Comparison of ENCODE assay signal across 23 cellular contexts in the genomic region with DNA sequence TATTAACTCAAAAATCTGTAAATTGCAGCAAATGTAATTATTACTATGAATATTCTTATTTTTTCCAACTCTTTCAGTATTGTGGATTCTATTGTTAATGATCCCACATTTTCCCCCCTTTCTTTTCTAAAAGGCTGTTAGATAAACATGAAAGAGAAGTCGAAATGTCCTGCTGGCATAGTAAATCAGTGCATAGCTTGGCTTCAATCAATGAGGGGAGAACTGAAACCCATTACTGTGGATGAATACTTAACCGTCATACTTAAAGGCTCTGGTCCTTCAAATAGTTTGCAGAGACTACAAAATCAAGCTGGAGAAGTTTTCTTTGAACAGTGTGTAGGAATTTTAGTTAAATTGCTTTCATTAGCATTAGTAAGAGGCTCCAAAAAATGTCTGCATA.
DNase-seq lines count a peak whose midpoint lies in the region; ATAC-seq, FAIRE-seq and TF ChIP-seq lines count a peak whose summit lies in the region.
"Had no signal": no experiment of that assay in that cellular context is flagged by ENCODE, and none has a peak within 500 bp of the region (broad histone marks: within the 10 kb centered on the region; RNA-seq: fewer than 3 reads in every experiment).

No MANE protein-coding gene starts in this region.

- TF ChIP-seq POLR2A in H1 (IDR thresholded peaks at IDR 0.05; ENCODE audit: control extremely low read depth in 1 of 2, low read depth in 2 of 2, low read length in 2 of 2): no peak

- H4K20me1 ChIP-seq in GM23338 (replicated peaks; ENCODE audit: insufficient read depth) (no peaks in the 10 kb centered on the region), H1 (replicated peaks in 1 of 2; ENCODE audit: control insufficient read depth in 1 of 2, insufficient read depth in 2 of 2, low read length in 2 of 2) (no peaks in the 10 kb centered on the region)
- H4K20me1 ChIP-seq: BLaER1 had no signal

- H3K4me2 ChIP-seq in GM23338 (0 out of 2 replicates have a peak overlapping the region, but pooled peaks have one; percentile 12), H1 (ENCODE audit: insufficient read depth in 1 of 2, low read depth in 2 of 2, low read length in 2 of 2) (peak overlapping the region in 1 of 2 experiments; percentile 8; a peak in 1 of 4 replicates)
- H3K4me2 ChIP-seq: BLaER1 had no signal

- no peak overlapping the region for H3K56ac ChIP-seq in H1 (replicated peaks; ENCODE audit: insufficient read length, low read depth, low read length)

- H4K91ac ChIP-seq in H1 (replicated peaks; ENCODE audit: insufficient read length, low read length): no peak overlapping the region

- H3K23me2 ChIP-seq in H1 (ENCODE audit: low read depth, low read length): no peaks in the 10 kb centered on the region

- H3K36me3 ChIP-seq in GM23338 (ENCODE audit: insufficient read depth) (no peaks in the 10 kb centered on the region), H1 (ENCODE audit: control insufficient read depth in 2 of 4, insufficient read depth in 4 of 4, low read length in 3 of 4) (no peaks in the 10 kb centered on the region)
- H3K36me3 ChIP-seq: BLaER1 had no signal

- TF ChIP-seq EP300 in H1 (IDR thresholded peaks at IDR 0.05; ENCODE audit: borderline replicate concordance in 1 of 2, low read depth in 2 of 2, low read length in 2 of 2): no peak

- no peak overlapping the region for H2BK15ac ChIP-seq in H1 (ENCODE audit: low read length)

- no peak overlapping the region for H3K9ac ChIP-seq in H1 (replicated peaks in 1 of 4; ENCODE audit: extremely low read depth in 1 of 4, low read depth in 3 of 4, low read length in 3 of 4)
- H3K9ac ChIP-seq: BLaER1 had no signal

- H3F3A ChIP-seq in GM23338 (replicated peaks; ENCODE audit: low read depth): no peaks in the 10 kb centered on the region

- no peak for FAIRE-seq in H1 (lab: Jason Lieb, UNC)
- FAIRE-seq: A204.1, D721Med, GM12878 had no signal

- no peak overlapping the region for H2AFZ ChIP-seq in GM23338
- H2AFZ ChIP-seq in H1 (ENCODE audit: low read length): no peak overlapping the region

- H3K4me1 Mint-ChIP-seq in GM23338: peaks cover 13% of the 10 kb centered on the region
- H3K4me1 Mint-ChIP-seq in T-cell: no peaks in the 10 kb centered on the region
- H3K4me1 Mint-ChIP-seq: B cell had no signal

- ATAC-seq in GM23338 (peak; percentile 40), T-cell (replicated peaks in 1 of 4) (no peak), HG03196 (IDR thresholded peaks at IDR 0.05; ENCODE audit: unreplicated experiment) (no peak), GM18907 (IDR thresholded peaks at IDR 0.05; ENCODE audit: unreplicated experiment) (no peak)
- ATAC-seq: CD8-positive, alpha-beta T cell; GM12878; HCT116 had no signal

- H3K9me2 ChIP-seq in GM23338 (ENCODE audit: insufficient read depth): no peaks in the 10 kb centered on the region

- no peak overlapping the region for H3K23ac ChIP-seq in H1 (ENCODE audit: insufficient read length)

- no peak overlapping the region for H2BK20ac ChIP-seq in H1 (ENCODE audit: low read length)

- H2BK5ac ChIP-seq in H1 (ENCODE audit: low read depth, low read length): no peak overlapping the region

- no peaks in the 10 kb centered on the region for H3K9me3 ChIP-seq in H1 (ENCODE audit: insufficient read depth in 2 of 2, low read depth in 1 of 2, low read length in 1 of 2)
- H3K9me3 ChIP-seq: BLaER1 had no signal

- H3K18ac ChIP-seq in H1 (ENCODE audit: extremely low read depth, low read length): no peak overlapping the region

- no peak overlapping the region for H3K14ac ChIP-seq in H1 (ENCODE audit: insufficient read length)

- H3K27ac ChIP-seq in GM23338 (ENCODE audit: low read depth): no peak overlapping the region; the same call in 1 of the 2 replicates
- H3K27ac ChIP-seq in H1 (ENCODE audit: low read depth, low read length): no peak overlapping the region
- H3K27ac ChIP-seq: 22Rv1, BLaER1, C4-2B had no signal

- TF ChIP-seq RAD21 in H1 (IDR thresholded peaks at IDR 0.05 in 1 of 2, conservative IDR thresholded peaks at IDR 0.05 in 1 of 2; ENCODE audit: low read depth in 2 of 2, low read length in 2 of 2): no peak

- H3K79me2 ChIP-seq in GM23338 (replicated peaks; ENCODE audit: insufficient read depth): no peaks in the 10 kb centered on the region
- H3K79me2 ChIP-seq in H1 (ENCODE audit: control insufficient read depth in 1 of 2, insufficient read depth in 2 of 2, low read length in 2 of 2): no peaks in the 10 kb centered on the region

- TF ChIP-seq CTCF in GM23338 (conservative IDR thresholded peaks at IDR 0.05; ENCODE audit: low read depth in 2 of 2): no peak
- TF ChIP-seq CTCF in H1 (IDR thresholded peaks at IDR 0.05; ENCODE audit: control extremely low read depth in 1 of 3, insufficient read depth in 1 of 3, low read depth in 1 of 3, low read length in 3 of 3): no peak

- POLR2A ChIA-PET in H1 (lab: Charles Lee; ENCODE audit: partially characterized antibody) (no interaction called here), T-cell (lab: Charles Lee) (no interaction called here)

- no peaks in the 10 kb centered on the region for H3K27me3 Mint-ChIP-seq in GM23338 (ENCODE audit: insufficient read depth, low read depth, poor library complexity)
- no peaks in the 10 kb centered on the region for H3K27me3 Mint-ChIP-seq in T-cell
- H3K27me3 Mint-ChIP-seq: B cell; CD4-positive, CD25-positive, alpha-beta regulatory T cell had no signal

- H3K36me3 Mint-ChIP-seq in GM23338 (ENCODE audit: low read depth) (no peaks in the 10 kb centered on the region), T-cell (no peaks in the 10 kb centered on the region)
- H3K36me3 Mint-ChIP-seq: CD4-positive, CD25-positive, alpha-beta regulatory T cell; CD8-positive, alpha-beta T cell had no signal

- H2BK120ac ChIP-seq in H1 (replicated peaks; ENCODE audit: low read depth, low read length): no peak overlapping the region

- H3K79me1 ChIP-seq in H1 (ENCODE audit: low read depth, low read length): no peaks in the 10 kb centered on the region

- H3K4me3 Mint-ChIP-seq in GM23338: no peak overlapping the region
- no peak overlapping the region for H3K4me3 Mint-ChIP-seq in T-cell
- H3K4me3 Mint-ChIP-seq: B cell; CD4-positive, CD25-positive, alpha-beta regulatory T cell; CD8-positive, alpha-beta T cell; H9 had no signal

- H3K27ac Mint-ChIP-seq in GM23338 (peak overlapping the region; percentile 19; the same call in 1 of the 2 replicates), T-cell (no peak overlapping the region)
- H3K27ac Mint-ChIP-seq: B cell; CD4-positive, CD25-positive, alpha-beta regulatory T cell; CD8-positive, alpha-beta T cell had no signal

- no peak overlapping the region for H4K8ac ChIP-seq in H1 (ENCODE audit: extremely low read depth, insufficient read depth, low read length)

- CTCF ChIA-PET in H1 (lab: Charles Lee; ENCODE audit: partially characterized antibody): interaction anchor here (0.6 kb wide), 2 partner anchors 14 to 374 kb away, joined by 3 read pairs; no protein-coding TSS in a partner anchor
- CTCF ChIA-PET in T-cell (lab: Charles Lee): no interaction called here

- DNase-seq in GM23338 (ENCODE audit: low spot score) (peak; percentile 32), NCI-H69 (lab: John Stamatoyannopoulos, UW) (peak; percentile 5), H1 (ENCODE audit: low read depth in 1 of 2, low spot score in 2 of 2) (no peak), iPS-NIHi11 (ENCODE audit: low spot score) (peak; percentile 4), T-cell (no peak), COLO668 (lab: John Stamatoyannopoulos, UW; ENCODE audit: unreplicated experiment) (no peak)
- DNase-seq: CD4-positive, CD25-positive, alpha-beta regulatory T cell; CD8-positive, alpha-beta T cell; DMS 273 treated with DMSO at 0.1 percent for 48 hours; DMS79; EL; GDM1; H9 had no signal

- 25% methylated on average over 2 of the region's 2 CpGs; no CpG with 5 or more reads in 1 of the 2 experiments for WGBS in H1 (ENCODE audit: extremely low coverage in 1 of 2, insufficient coverage in 1 of 2, insufficient read length in 1 of 2, insufficient replicate concordance in 2 of 2, low coverage in 1 of 2, low lambda C conversion rate in 2 of 2, missing lambda C conversion rate in 1 of 2), 2 experiments

- H3K4me1 ChIP-seq in GM23338 (ENCODE audit: insufficient read depth): peaks cover 23% of the 10 kb centered on the region
- H3K4me1 ChIP-seq in H1 (replicated peaks in 1 of 4; ENCODE audit: control insufficient read depth in 3 of 4, insufficient read depth in 4 of 4, low read length in 3 of 4): peaks cover 0 to 4% (median 2%) of the 10 kb centered on the region in 4 experiments; a peak in 2 of 7 replicates
- H3K4me1 ChIP-seq: BLaER1 had no signal

- no peak overlapping the region for H4K5ac ChIP-seq in H1 (ENCODE audit: insufficient read length, low read depth, low read length)

- no peaks in the 10 kb centered on the region for H3K27me3 ChIP-seq in GM23338 (ENCODE audit: insufficient read depth)
- H3K27me3 ChIP-seq in H1 (replicated peaks in 1 of 4; ENCODE audit: control insufficient read depth in 3 of 4, extremely low read depth in 1 of 4, insufficient read depth in 3 of 4, low read length in 3 of 4): no peaks in the 10 kb centered on the region
- H3K27me3 ChIP-seq: BLaER1 had no signal

- H3K4ac ChIP-seq in H1 (replicated peaks; ENCODE audit: insufficient read length, low read depth, low read length): no peak overlapping the region

- H3K4me3 ChIP-seq in GM23338 (no peak overlapping the region), H1 (ENCODE audit: extremely low read depth in 1 of 4, insufficient read depth in 2 of 4, low read depth in 3 of 4, low read length in 4 of 4) (no peak overlapping the region)
- H3K4me3 ChIP-seq: BLaER1, GM12878 had no signal

- no peaks in the 10 kb centered on the region for H3K9me3 Mint-ChIP-seq in GM23338
- peaks cover 3 to 11% (median 11%) of the 10 kb centered on the region in 3 donors for H3K9me3 Mint-ChIP-seq in T-cell
- H3K9me3 Mint-ChIP-seq: H9 had no signal

- no peak overlapping the region for H2BK12ac ChIP-seq in H1 (ENCODE audit: low read depth, low read length)

- no peak overlapping the region for H2AK5ac ChIP-seq in H1 (ENCODE audit: low read depth, low read length)

TF ChIP-seq in GM23338, 12 proteins besides CTCF, POLR2A, EP300 and RAD21:
- TF ChIP-seq EZH2 (IDR thresholded peaks at IDR 0.05; ENCODE audit: low read depth, unreplicated experiment) (no peak), CREB1 (CRISPR knock-in tag; IDR thresholded peaks at IDR 0.05; ENCODE audit: low read depth) (no peak), NANOG (IDR thresholded peaks at IDR 0.05; ENCODE audit: borderline replicate concordance) (peak; percentile 22; the same call in 1 of the 2 replicates)

TF ChIP-seq in H1, 55 proteins besides CTCF, POLR2A, EP300 and RAD21:
- TF ChIP-seq NANOG (IDR thresholded peaks at IDR 0.05; ENCODE audit: insufficient read depth, low read depth, low read length, poor library complexity, severe bottlenecking) (peak; percentile 32), CBX5 (IDR thresholded peaks at IDR 0.05; ENCODE audit: low read depth, low read length) (no peak)

Comparison
In these comparisons a context has a peak if more than half of its experiments do, and no peak if none do; other contexts are left out.
1. DNase-seq: peak in GM23338 (single experiment), NCI-H69 (single experiment) and iPS-NIHi11 (single experiment); none in H1 (0 of 2), T-cell (0 of 34) and COLO668 (single experiment).